ENCODE assay signal across 27 cellular contexts in genomic region chr1:12712091-12712490, GRCh38. TPM values are rescaled to one million over a fixed set of nuclear protein-coding genes. Genes with fewer than 3 reads are reported as not detected.
DNase-seq lines count a peak whose midpoint lies in the region; ATAC-seq and TF ChIP-seq lines count a peak whose summit lies in the region.
"Had no signal": no experiment of that assay in that cellular context is flagged by ENCODE, and none has a peak within 500 bp of the region (broad histone marks: within the 10 kb centered on the region; RNA-seq: fewer than 3 reads in every experiment).

No MANE protein-coding gene starts in this region.

- no peak overlapping the region for H3K4ac ChIP-seq in trophoblast cell (ENCODE audit: low read depth, low read length)

- H3K4me3 ChIP-seq in HUES6 (ENCODE audit: low read depth, low read length) (no peak overlapping the region), endodermal cell (ENCODE audit: low read length) (no peak overlapping the region), trophoblast cell (ENCODE audit: low read depth, low read length) (no peak overlapping the region), hepatocyte (no peak overlapping the region)
- H3K4me3 ChIP-seq: GM12878, K562 had no signal

- H3K79me1 ChIP-seq in trophoblast cell (ENCODE audit: low read length), result peaks cover 12% of the 10 kb centered on the region

- H3K79me2 ChIP-seq in trophoblast cell (ENCODE audit: control insufficient read depth, insufficient read depth, low read length, poor library complexity), result no peaks in the 10 kb centered on the region
- no peaks in the 10 kb centered on the region for H3K79me2 ChIP-seq in hepatocyte

- H3K9me2 ChIP-seq in hepatocyte (replicated peaks; ENCODE audit: insufficient read depth), result no peaks in the 10 kb centered on the region

- H2BK5ac ChIP-seq in trophoblast cell (ENCODE audit: low read depth, low read length, poor library complexity), result no peak overlapping the region

- no peaks in the 10 kb centered on the region for H3K9me3 Mint-ChIP-seq in endodermal cell

- H3K23ac ChIP-seq in trophoblast cell (ENCODE audit: low read length), result no peak overlapping the region

- no peaks in the 10 kb centered on the region for H3K27me3 Mint-ChIP-seq in endodermal cell (ENCODE audit: insufficient read depth)

- H2BK120ac ChIP-seq in trophoblast cell (ENCODE audit: insufficient read depth, low read length, poor library complexity), result peak overlapping the region; percentile 26

- no peak overlapping the region for H3K14ac ChIP-seq in trophoblast cell (ENCODE audit: low read length)

- peak overlapping the region; percentile 96; the same call in 1 of the 2 replicates for H3K27ac ChIP-seq in HUES6 (ENCODE audit: low read depth, low read length)
- H3K27ac ChIP-seq in endodermal cell (ENCODE audit: low read depth, low read length), result no peak overlapping the region
- H3K27ac ChIP-seq in trophoblast cell (ENCODE audit: low read depth, low read length), result peak overlapping the region; percentile 7
- no peak overlapping the region for H3K27ac ChIP-seq in hepatocyte
- H3K27ac ChIP-seq: HL-60 had no signal

- H4K12ac ChIP-seq in trophoblast cell (ENCODE audit: low read depth, low read length), result no peak overlapping the region

- no peak overlapping the region for H3K4me2 ChIP-seq in trophoblast cell (ENCODE audit: low read length)
- no peak overlapping the region for H3K4me2 ChIP-seq in hepatocyte

- H2AFZ ChIP-seq in trophoblast cell (ENCODE audit: insufficient read depth, low read length, poor library complexity), result no peak overlapping the region
- no peak overlapping the region for H2AFZ ChIP-seq in hepatocyte

- no peak overlapping the region for H3K18ac ChIP-seq in trophoblast cell (ENCODE audit: low read length)

- H4K8ac ChIP-seq in trophoblast cell (ENCODE audit: low read depth, low read length), result no peak overlapping the region

- peaks cover 23% of the 10 kb centered on the region for H3K4me1 Mint-ChIP-seq in endodermal cell

- H3K27ac Mint-ChIP-seq in endodermal cell, result peak overlapping the region; percentile 16

- H4K20me1 ChIP-seq in hepatocyte (ENCODE audit: insufficient read depth, poor library complexity, severe bottlenecking), result no peaks in the 10 kb centered on the region

- no peak overlapping the region for H3K4me3 Mint-ChIP-seq in endodermal cell

- H3K36me3 ChIP-seq in HUES6 (ENCODE audit: control insufficient read depth, insufficient read depth, low read length) (peaks cover 4% of the 10 kb centered on the region; the same call in 1 of the 2 replicates), endodermal cell (ENCODE audit: control insufficient read depth, insufficient read depth, low read length) (no peaks in the 10 kb centered on the region), trophoblast cell (ENCODE audit: control insufficient read depth in 1 of 2, insufficient read depth in 2 of 2, low read length in 2 of 2) (no peaks in the 10 kb centered on the region), hepatocyte (replicated peaks; ENCODE audit: insufficient read depth, low read depth) (no peaks in the 10 kb centered on the region)

- H3K4me1 ChIP-seq in HUES6 (ENCODE audit: control insufficient read depth, insufficient read depth, low read length) (peaks cover 55% of the 10 kb centered on the region), endodermal cell (ENCODE audit: control insufficient read depth, insufficient read depth, low read length) (no peaks in the 10 kb centered on the region), trophoblast cell (ENCODE audit: control insufficient read depth in 1 of 2, insufficient read depth in 2 of 2, low read length in 2 of 2) (peaks cover 20 to 35% of the 10 kb centered on the region in 2 experiments), hepatocyte (ENCODE audit: insufficient read depth) (peaks cover 14% of the 10 kb centered on the region)

- H3K9me3 ChIP-seq in HUES6 (ENCODE audit: control insufficient read depth, insufficient read depth, low read depth, low read length) (no peaks in the 10 kb centered on the region), endodermal cell (ENCODE audit: control insufficient read depth, low read length) (no peaks in the 10 kb centered on the region), trophoblast cell (ENCODE audit: insufficient read depth, low read depth, low read length) (peaks cover 3% of the 10 kb centered on the region), hepatocyte (ENCODE audit: low read depth) (no peaks in the 10 kb centered on the region)

- 79 to 83% methylated on average over 1 of the region's 1 CpG for WGBS in endodermal cell (ENCODE audit: insufficient coverage in 1 of 2, insufficient read length in 1 of 2), 2 experiments
- WGBS in trophoblast cell (ENCODE audit: extremely low coverage, insufficient coverage, insufficient read length), result no CpG with 5 or more reads among the region's 1 CpG
- 58% methylated on average over 1 of the region's 1 CpG for WGBS in hepatocyte (ENCODE audit: low lambda C conversion rate, missing lambda C conversion rate)

- H4K91ac ChIP-seq in trophoblast cell (ENCODE audit: low read depth, low read length), result peak overlapping the region; percentile 19

- TF ChIP-seq CTCF in endodermal cell (conservative IDR thresholded peaks at IDR 0.05) (no peak), hepatocyte (IDR thresholded peaks at IDR 0.05; ENCODE audit: poor library complexity) (no peak)

- peak; percentile 41 for DNase-seq in EH (ENCODE audit: low read depth)
- peak; percentile 39 for DNase-seq in endodermal cell
- peak in 1 of 2 donors; percentile 52 for DNase-seq in trophoblast cell
- no peak for DNase-seq in pons (ENCODE audit: low spot score)
- DNase-seq in hepatocyte (ENCODE audit: low spot score), result no peak
- DNase-seq: 8988T, ACHN, Calu3, DMS153, DND-41, GDM1, Kasumi-1, NCI-H1092 treated with DMSO at 0.1 percent for 48 hours, NCI-H1436 treated with DMSO at 0.1 percent for 48 hours, NCI-H187 treated with DMSO at 0.1 percent for 48 hours, NCI-H2171 treated with DMSO at 0.1 percent for 48 hours, NCI-H524 treated with DMSO at 0.1 percent for 48 hours, NCI-H774 had no signal

- H2AK5ac ChIP-seq in trophoblast cell (ENCODE audit: low read length), result no peak overlapping the region

- no peak overlapping the region for H2BK12ac ChIP-seq in trophoblast cell (ENCODE audit: low read length)

- H3K9ac ChIP-seq in HUES6 (ENCODE audit: low read length), result peak overlapping the region; percentile 77
- no peak overlapping the region for H3K9ac ChIP-seq in endodermal cell (ENCODE audit: extremely low read depth, low read length, poor library complexity, severe bottlenecking)
- H3K9ac ChIP-seq in trophoblast cell (ENCODE audit: low read length), result no peak overlapping the region

- no peaks in the 10 kb centered on the region for H3K36me3 Mint-ChIP-seq in endodermal cell (ENCODE audit: low read depth)

- no peaks in the 10 kb centered on the region for H3K27me3 ChIP-seq in HUES6 (ENCODE audit: control insufficient read depth, insufficient read depth, low read length)
- no peaks in the 10 kb centered on the region for H3K27me3 ChIP-seq in endodermal cell (ENCODE audit: control insufficient read depth, insufficient read depth, low read length, poor library complexity, severe bottlenecking)
- no peaks in the 10 kb centered on the region for H3K27me3 ChIP-seq in trophoblast cell (ENCODE audit: insufficient read depth, low read length)
- H3K27me3 ChIP-seq in hepatocyte, result no peaks in the 10 kb centered on the region

- no peak for ATAC-seq in GM19324 (IDR thresholded peaks at IDR 0.05; ENCODE audit: low FRiP score, unreplicated experiment)
- ATAC-seq: GM12878, HCT116, K562 had no signal

RNA-seq across cellular contexts. Expression of gene AADACL3, which starts 3.8 kb away (rescaled TPM):
- total RNA-seq in endodermal cell (under 1 TPM in 1 of 2 donors, not detected in 1; 0.24 TPM), hepatocyte (0.10 TPM in 1 of 2 replicates, not detected in the other)
- polyA plus RNA-seq in endodermal cell (2013, experiment 1 of 2), result not detected
- not detected for polyA plus RNA-seq in endodermal cell (2013, experiment 2 of 2)
- polyA plus RNA-seq in trophoblast cell (2013), result 0.27 and 0.35 TPM in 2 replicates
- polyA plus RNA-seq in hepatocyte, result not detected in 2 replicates
- total RNA-seq: Calu3, GM12878, H4, K562, M059J had no signal
- polyA plus RNA-seq: BJ, GM12878, K562 had no signal

RNA-seq across cellular contexts. Expression of gene CFAP107, which starts 33.9 kb away (rescaled TPM):
- total RNA-seq in endodermal cell, result not detected
- polyA plus RNA-seq in endodermal cell (2013, experiment 1 of 2), result not detected
- not detected for polyA plus RNA-seq in endodermal cell (2013, experiment 2 of 2)
- polyA plus RNA-seq in trophoblast cell (2013), result 0.04 TPM in 1 of 2 replicates, not detected in the other
- total RNA-seq in hepatocyte, result not detected in 2 replicates
- not detected in 2 replicates for polyA plus RNA-seq in hepatocyte
- total RNA-seq: Calu3, GM12878, H4, K562, M059J had no signal
- polyA plus RNA-seq: GM12878 had no signal

Comparison
In these comparisons a context has a peak if more than half of its experiments do, and no peak if none do; other contexts are left out.
1. DNase-seq: peak in EH (single experiment) and endodermal cell (single experiment); none in pons (single experiment) and hepatocyte (single experiment).
2. H3K27ac ChIP-seq: peak in HUES6 (single experiment) and trophoblast cell (single experiment); none in endodermal cell (single experiment) and hepatocyte (single experiment).